Comparison of ENCODE assay signal across 30 cellular contexts in the genomic region with DNA sequence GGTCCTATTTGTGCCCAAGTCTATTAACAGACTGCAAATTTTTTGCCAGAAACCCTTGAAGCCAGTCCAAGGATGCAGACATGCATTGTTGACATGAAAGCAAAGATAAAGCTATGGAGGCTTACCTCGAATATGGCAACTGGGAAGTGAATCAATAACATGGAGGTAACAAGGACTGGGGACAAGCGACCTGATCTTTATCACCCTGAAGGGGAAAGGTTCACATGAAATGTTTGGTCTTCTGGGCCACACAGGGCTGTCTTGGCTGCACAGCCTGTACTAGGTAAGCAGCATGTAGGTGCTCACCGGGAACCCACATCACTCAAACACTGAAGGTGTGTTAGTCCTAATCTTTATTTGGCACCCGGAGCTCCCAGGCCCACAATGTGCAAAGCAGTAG.
"Had no signal": no experiment of that assay in that cellular context is flagged by ENCODE, and none has a peak within 500 bp of the region (broad histone marks: within the 10 kb centered on the region; RNA-seq: fewer than 3 reads in every experiment).

No MANE protein-coding gene starts in this region.

- H3K4me3 ChIP-seq: body of pancreas, cardiac muscle cell, esophagus muscularis mucosa, gastrocnemius medialis, heart left ventricle had no signal

- ATAC-seq: activated CD8-positive, alpha-beta T cell treated with anti-CD3 and anti-CD28 coated beads for 36 hours; activated T-cell treated with anti-CD3 and anti-CD28 coated beads, Interleukin-2, amount 50 U/mL, for 4 hours; activated T-helper 17 cell treated with anti-CD3 and anti-CD28 coated beads, Interleukin-2, amount 50 U/mL, for 72 hours; body of pancreas; effector memory CD8-positive, alpha-beta T cell; foreskin keratinocyte; gastrocnemius medialis had no signal

- H3K4me1 ChIP-seq: foreskin keratinocyte had no signal

- H3K4me1 Mint-ChIP-seq: activated T-helper 17 cell treated with anti-CD3 and anti-CD28 coated beads, Interleukin-2, amount 50 U/mL, for 72 hours had no signal

- H3K9me3 ChIP-seq: body of pancreas, esophagus muscularis mucosa, gastrocnemius medialis, heart left ventricle had no signal

- H3K27me3 ChIP-seq: body of pancreas, cardiac muscle cell, esophagus muscularis mucosa, foreskin keratinocyte, gastrocnemius medialis, heart left ventricle had no signal

- H3K27ac Mint-ChIP-seq: activated CD4-positive, alpha-beta T cell treated with anti-CD3 and anti-CD28 coated beads, Interleukin-2, amount 10 ng/mL, durations not matched to agents 7 days and 5 days; activated CD8-positive, alpha-beta T cell treated with anti-CD3 and anti-CD28 coated beads for 36 hours; activated naive CD8-positive, alpha-beta T cell; activated T-helper 17 cell treated with anti-CD3 and anti-CD28 coated beads, Interleukin-2, amount 50 U/mL, for 72 hours had no signal

- H3K9me3 Mint-ChIP-seq: activated CD4-positive, alpha-beta T cell treated with anti-CD3 and anti-CD28 coated beads, Interleukin-2, amount 10 ng/mL, durations not matched to agents 7 days and 5 days; activated CD8-positive, alpha-beta T cell treated with anti-CD3 and anti-CD28 coated beads for 36 hours; activated T-cell treated with anti-CD3 and anti-CD28 coated beads, Interleukin-2, amount 50 U/mL, for 4 hours; activated T-helper 17 cell treated with anti-CD3 and anti-CD28 coated beads, Interleukin-2, amount 50 U/mL, for 72 hours; central memory CD8-positive, alpha-beta T cell; effector memory CD8-positive, alpha-beta T cell had no signal

- H3K4me3 Mint-ChIP-seq: activated CD4-positive, alpha-beta T cell treated with anti-CD3 and anti-CD28 coated beads, Interleukin-2, amount 10 ng/mL, durations not matched to agents 7 days and 5 days; activated CD8-positive, alpha-beta T cell treated with anti-CD3 and anti-CD28 coated beads for 36 hours; activated naive CD8-positive, alpha-beta T cell; activated T-cell treated with anti-CD3 and anti-CD28 coated beads, Interleukin-2, amount 50 U/mL, for 4 hours; activated T-helper 17 cell treated with anti-CD3 and anti-CD28 coated beads, Interleukin-2, amount 50 U/mL, for 72 hours; central memory CD8-positive, alpha-beta T cell; effector memory CD8-positive, alpha-beta T cell had no signal

- H3K27me3 Mint-ChIP-seq: activated CD4-positive, alpha-beta T cell treated with anti-CD3 and anti-CD28 coated beads, Interleukin-2, amount 10 ng/mL, durations not matched to agents 7 days and 5 days; activated CD8-positive, alpha-beta T cell treated with anti-CD3 and anti-CD28 coated beads for 36 hours; activated naive CD8-positive, alpha-beta T cell; activated T-helper 17 cell treated with anti-CD3 and anti-CD28 coated beads, Interleukin-2, amount 50 U/mL, for 72 hours; central memory CD8-positive, alpha-beta T cell; effector memory CD8-positive, alpha-beta T cell had no signal

- H3K27ac ChIP-seq: body of pancreas, cardiac muscle cell, esophagus muscularis mucosa, foreskin keratinocyte, gastrocnemius medialis, heart left ventricle had no signal

- DNase-seq: activated CD4-positive, alpha-beta T cell treated with anti-CD3 and anti-CD28 coated beads for 1 hour; activated CD4-positive, alpha-beta T cell treated with anti-CD3 and anti-CD28 coated beads for 4 hours; activated CD4-positive, alpha-beta T cell treated with anti-CD3 and anti-CD28 coated beads, Interleukin-2, amount 10 ng/mL, durations not matched to agents 7 days and 5 days; activated CD4-positive, alpha-beta T cell treated with anti-CD3 and anti-CD28 coated beads, Interleukin-2, amount 50 U/mL, for 48 hours; activated CD4-positive, CD25-positive, alpha-beta regulatory T cell; activated CD8-positive, alpha-beta memory T cell treated with anti-CD3 and anti-CD28 coated beads for 24 hours; activated CD8-positive, alpha-beta T cell treated with anti-CD3 and anti-CD28 coated beads for 36 hours; activated effector memory CD4-positive, alpha-beta T cell treated with Interleukin-2 at 50 U/mL for 16 hours; activated gamma-delta T cell treated with Interleukin-2 at 50 U/mL for 16 hours; activated naive CD4-positive, alpha-beta T cell treated with anti-CD3 and anti-CD28 coated beads, Interleukin-2, amount 50 U/mL, for 16 hours; activated naive CD4-positive, alpha-beta T cell treated with Interleukin-2 at 50 U/mL for 16 hours; activated T-cell treated with anti-CD3 and anti-CD28 coated beads, Interleukin-2, amount 50 U/mL, for 4 hours; amniotic stem cell; anterior cingulate cortex; body of pancreas; cortex of kidney; dermis blood vessel endothelial cell; effector CD4-positive, alpha-beta T cell; effector memory CD8-positive, alpha-beta T cell; erythroblast; foreskin keratinocyte; gastrocnemius medialis; glutamatergic neuron; heart left ventricle; T-helper 2 cell had no signal
